ENCODE assay signal across 24 cellular contexts in the genomic region with DNA sequence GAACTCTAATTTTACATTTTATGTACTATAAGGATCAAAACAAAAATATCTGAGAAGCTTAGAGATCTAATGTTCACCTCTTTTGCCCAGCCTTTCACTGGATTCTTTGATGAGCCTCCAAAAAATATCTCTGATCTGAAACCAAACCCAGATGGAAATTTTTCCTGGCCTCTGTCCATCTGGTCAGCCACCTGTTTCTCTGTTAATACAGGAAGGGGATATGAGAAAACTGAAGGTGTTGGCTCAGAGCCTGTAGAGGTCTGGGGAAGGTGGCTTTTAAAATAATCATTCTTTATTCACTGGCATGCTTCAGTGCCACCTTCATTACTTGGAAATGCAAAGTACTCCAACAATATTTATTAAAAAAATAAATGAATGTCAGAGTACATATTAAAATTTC. TPM values are rescaled to one million over a fixed set of nuclear protein-coding genes. Genes with fewer than 3 reads are reported as not detected.
DNase-seq lines count a peak whose midpoint lies in the region; ATAC-seq lines count a peak whose summit lies in the region.
"Had no signal": no experiment of that assay in that cellular context is flagged by ENCODE, and none has a peak within 500 bp of the region (broad histone marks: within the 10 kb centered on the region; RNA-seq: fewer than 3 reads in every experiment).

No MANE protein-coding gene starts in this region.

- peaks cover 27% of the 10 kb centered on the region for H3K4me1 Mint-ChIP-seq in stimulated activated effector memory CD8-positive, alpha-beta T cell treated with anti-CD3 and anti-CD28 coated beads, Interleukin-12 subunit alpha, Interleukin-12 subunit beta, amount 100 ng/mL, for 72 hours
- H3K4me1 Mint-ChIP-seq: nephron progenitor cell had no signal

- no peaks in the 10 kb centered on the region for H3K9me3 Mint-ChIP-seq in stimulated activated effector memory CD8-positive, alpha-beta T cell treated with anti-CD3 and anti-CD28 coated beads, Interleukin-12 subunit alpha, Interleukin-12 subunit beta, amount 100 ng/mL, for 72 hours
- H3K9me3 Mint-ChIP-seq: HFFc6 had no signal

- H3K4me3 Mint-ChIP-seq in stimulated activated effector memory CD8-positive, alpha-beta T cell treated with anti-CD3 and anti-CD28 coated beads, Interleukin-12 subunit alpha, Interleukin-12 subunit beta, amount 100 ng/mL, for 72 hours, result no peak overlapping the region
- H3K4me3 Mint-ChIP-seq: activated CD4-positive, alpha-beta memory T cell treated with anti-CD3 and anti-CD28 coated beads, Interleukin-2, amount 10 ng/mL, durations not matched to agents 7 days and 5 days; HFFc6; IgD-negative memory B cell; nephron progenitor cell had no signal

- ATAC-seq in stimulated activated effector memory CD8-positive, alpha-beta T cell treated with anti-CD3 and anti-CD28 coated beads, Interleukin-12 subunit alpha, Interleukin-12 subunit beta, amount 100 ng/mL, for 72 hours, result no peak
- ATAC-seq in GM19452 (IDR thresholded peaks at IDR 0.05; ENCODE audit: unreplicated experiment), result no peak
- ATAC-seq: gastroesophageal sphincter, left cardiac atrium, upper lobe of right lung had no signal

- H3K36me3 Mint-ChIP-seq in stimulated activated effector memory CD8-positive, alpha-beta T cell treated with anti-CD3 and anti-CD28 coated beads, Interleukin-12 subunit alpha, Interleukin-12 subunit beta, amount 100 ng/mL, for 72 hours, result peaks cover 7% of the 10 kb centered on the region

- DNase-seq in DMS53 (lab: John Stamatoyannopoulos, UW), result peak; percentile 34
- no peak for DNase-seq in DMS53 treated with DMSO at 0.1 percent for 48 hours (lab: John Stamatoyannopoulos, UW; ENCODE audit: unreplicated experiment)
- DNase-seq in NCI-H1092 (lab: John Stamatoyannopoulos, UW), result peak; percentile 31
- peak; percentile 88 for DNase-seq in RPMI8226
- DNase-seq in lung microvascular endothelial cell (ENCODE audit: low read depth in 2 of 2), result peak; percentile 56 to 82
- no peak for DNase-seq in stimulated activated effector memory CD8-positive, alpha-beta T cell treated with anti-CD3 and anti-CD28 coated beads, Interleukin-12 subunit alpha, Interleukin-12 subunit beta, amount 100 ng/mL, for 72 hours (ENCODE audit: low spot score in 2 of 2)
- DNase-seq in DMS153 (lab: John Stamatoyannopoulos, UW), result no peak
- DNase-seq: activated CD4-positive, alpha-beta memory T cell treated with anti-CD3 and anti-CD28 coated beads, Interleukin-2, amount 10 ng/mL, durations not matched to agents 7 days and 5 days; activated naive CD4-positive, alpha-beta T cell; amniotic stem cell; Caco-2; effector CD4-positive, alpha-beta T cell; HFFc6; left cardiac atrium; MV-4-11; nephron progenitor cell; stimulated activated CD4-positive, alpha-beta T cell treated with anti-CD3 and anti-CD28 coated beads, Interleukin-2, amount 100 ng/mL, for 24 hours; T-helper 1 cell; upper lobe of right lung had no signal

- H3K27ac Mint-ChIP-seq in stimulated activated effector memory CD8-positive, alpha-beta T cell treated with anti-CD3 and anti-CD28 coated beads, Interleukin-12 subunit alpha, Interleukin-12 subunit beta, amount 100 ng/mL, for 72 hours, result no peak overlapping the region
- H3K27ac Mint-ChIP-seq: activated CD4-positive, alpha-beta memory T cell treated with anti-CD3 and anti-CD28 coated beads, Interleukin-2, amount 10 ng/mL, durations not matched to agents 7 days and 5 days; HFFc6; nephron progenitor cell had no signal

RNA-seq across cellular contexts. Expression of gene MCM3, which starts 8.5 kb away (rescaled TPM):
- 37.9 and 47.3 TPM in 2 replicates for total RNA-seq in lung microvascular endothelial cell

RNA-seq across cellular contexts. Expression of gene IL17F, which starts 48.8 kb away (rescaled TPM):
- total RNA-seq in lung microvascular endothelial cell, result not detected in 2 replicates
- total RNA-seq: Caco-2, esophagus muscularis mucosa, gastroesophageal sphincter, HFFc6, left cardiac atrium, posterior vena cava, upper lobe of right lung had no signal

Comparison
In these comparisons a context has a peak if more than half of its experiments do, and no peak if none do; other contexts are left out.
1. DNase-seq: peak in DMS53 (single experiment), NCI-H1092 (single experiment), RPMI8226 (single experiment) and lung microvascular endothelial cell (2 of 2); none in DMS53 treated with DMSO at 0.1 percent for 48 hours (single experiment), stimulated activated effector memory CD8-positive, alpha-beta T cell treated with anti-CD3 and anti-CD28 coated beads, Interleukin-12 subunit alpha, Interleukin-12 subunit beta, amount 100 ng/mL, for 72 hours (0 of 2) and DMS153 (single experiment).